In genomic region chr2:232573821-232574435, GRCh38 we compare ENCODE assay signal across 20 cellular contexts. TPM values are rescaled to one million over a fixed set of nuclear protein-coding genes. Genes with fewer than 3 reads are reported as not detected.
DNase-seq lines count a peak whose midpoint lies in the region; ATAC-seq and TF ChIP-seq lines count a peak whose summit lies in the region.
"Had no signal": no experiment of that assay in that cellular context is flagged by ENCODE, and none has a peak within 500 bp of the region (broad histone marks: within the 10 kb centered on the region; RNA-seq: fewer than 3 reads in every experiment).

No MANE protein-coding gene starts in this region.

- no peaks in the 10 kb centered on the region for H3K27me3 ChIP-seq in skeletal muscle tissue (ENCODE audit: control insufficient read depth in 3 of 3, insufficient read depth in 3 of 3, low read length in 3 of 3)
- H3K27me3 ChIP-seq: pancreas had no signal

- H3K9ac ChIP-seq in skeletal muscle tissue (ENCODE audit: low read depth in 1 of 3, low read length in 3 of 3), result peak overlapping the region; percentile 42 to 75 (median 42)

- H3K27ac Mint-ChIP-seq in Calu3 (ENCODE audit: unreplicated experiment), result peak overlapping the region; percentile 38
- H3K27ac Mint-ChIP-seq: activated CD4-positive, alpha-beta T cell treated with anti-CD3 and anti-CD28 coated beads for 36 hours had no signal

- intact Hi-C loops in Calu3 (cut with micrococcal nuclease; ENCODE audit: unreplicated experiment), result no loop called here
- intact Hi-C loops in mucosa of descending colon (cut with DNase I, micrococcal nuclease), result no loop called here

- H3K4me3 ChIP-seq in mucosa of descending colon, result no peak overlapping the region
- peak overlapping the region; percentile 22 to 48 (median 22) for H3K4me3 ChIP-seq in skeletal muscle tissue (ENCODE audit: low read length in 3 of 3)
- H3K4me3 ChIP-seq: A549, lower lobe of right lung, pancreas had no signal

- no peak for DNase-seq in Calu3
- peak in 1 of 3 donors; percentile 55 for DNase-seq in mucosa of descending colon
- no peak for DNase-seq in stimulated activated CD4-positive, alpha-beta T cell treated with anti-CD3 and anti-CD28 coated beads, Interleukin-15, amount 100 ng/mL, for 24 hours
- DNase-seq in NCI-H748 treated with DMSO at 0.1 percent for 48 hours (lab: John Stamatoyannopoulos, UW), result no peak
- no peak for DNase-seq in DMS79 treated with DMSO at 0.1 percent for 48 hours (lab: John Stamatoyannopoulos, UW)
- DNase-seq: activated CD4-positive, alpha-beta T cell treated with anti-CD3 and anti-CD28 coated beads for 36 hours; activated naive CD4-positive, alpha-beta T cell treated with anti-CD3 and anti-CD28 coated beads, Interleukin-2, amount 50 U/mL, for 16 hours; activated T-cell treated with anti-CD3 and anti-CD28 coated beads, Interleukin-2, amount 50 U/mL, for 48 hours; Caco-2; lower lobe of right lung; NCI-H1436; NCI-H2171; NCI-H69; pancreas; stimulated activated CD4-positive, alpha-beta T cell treated with anti-CD3 and anti-CD28 coated beads, Interleukin-4, amount 100 ng/mL, for 24 hours had no signal

- H3K9me3 ChIP-seq in mucosa of descending colon (no peaks in the 10 kb centered on the region), skeletal muscle tissue (ENCODE audit: control insufficient read depth in 3 of 3, low read length in 3 of 3) (no peaks in the 10 kb centered on the region)
- H3K9me3 ChIP-seq: A549, Caco-2, lower lobe of right lung, pancreas had no signal

- peaks cover 6% of the 10 kb centered on the region for H3K4me1 ChIP-seq in mucosa of descending colon (ENCODE audit: low read depth)
- peaks cover 37 to 75% (median 52%) of the 10 kb centered on the region in 3 donors for H3K4me1 ChIP-seq in skeletal muscle tissue (ENCODE audit: control insufficient read depth in 3 of 3, insufficient read depth in 3 of 3, low read length in 3 of 3)
- H3K4me1 ChIP-seq: A549, lower lobe of right lung had no signal

- peak overlapping the region; percentile 49 for H3K27ac ChIP-seq in cingulate gyrus (ENCODE audit: low read depth, low read length)
- H3K27ac ChIP-seq in skeletal muscle tissue (ENCODE audit: low read depth, low read length), result peak overlapping the region; percentile 81
- H3K27ac ChIP-seq: A549, lower lobe of right lung had no signal

- H3K4me3 Mint-ChIP-seq in Calu3 (ENCODE audit: low read depth, unreplicated experiment), result peak overlapping the region; percentile 33
- H3K4me3 Mint-ChIP-seq: activated CD4-positive, alpha-beta T cell treated with anti-CD3 and anti-CD28 coated beads for 36 hours had no signal

- H3K36me3 Mint-ChIP-seq in Calu3 (ENCODE audit: insufficient read depth, unreplicated experiment), result peaks cover 29% of the 10 kb centered on the region

- peaks cover 6% of the 10 kb centered on the region for H3K36me3 ChIP-seq in mucosa of descending colon (ENCODE audit: low read depth)
- peaks cover 13 to 29% (median 19%) of the 10 kb centered on the region in 3 donors for H3K36me3 ChIP-seq in skeletal muscle tissue (ENCODE audit: control insufficient read depth in 3 of 3, insufficient read depth in 3 of 3, low read length in 3 of 3)

- ATAC-seq in mucosa of descending colon (peak; percentile 83), GM21576 (IDR thresholded peaks at IDR 0.05; ENCODE audit: unreplicated experiment) (no peak)
- ATAC-seq: A549; activated CD4-positive, alpha-beta T cell treated with anti-CD3 and anti-CD28 coated beads for 36 hours; lower lobe of right lung had no signal

- TF ChIP-seq CTCF in Calu3 (IDR thresholded peaks at IDR 0.05; ENCODE audit: unreplicated experiment), result no peak
- TF ChIP-seq CTCF in mucosa of descending colon (IDR thresholded peaks at IDR 0.05), result no peak

- no TSS peak for BruUV-seq in Calu3 (replicated peaks; lab: Mats Ljungman, UMichigan)

- no peaks in the 10 kb centered on the region for H3K27me3 Mint-ChIP-seq in Calu3 (ENCODE audit: unreplicated experiment)
- H3K27me3 Mint-ChIP-seq: activated CD4-positive, alpha-beta T cell treated with anti-CD3 and anti-CD28 coated beads for 36 hours had no signal

- peaks cover 54% of the 10 kb centered on the region for H3K4me1 Mint-ChIP-seq in Calu3 (ENCODE audit: low read depth, unreplicated experiment)
- H3K4me1 Mint-ChIP-seq: activated CD4-positive, alpha-beta T cell treated with anti-CD3 and anti-CD28 coated beads for 36 hours had no signal

- CTCF ChIA-PET in Calu3 (lab: Charles Lee), result no interaction called here

- H3K9me3 Mint-ChIP-seq in Calu3 (ENCODE audit: low read depth, unreplicated experiment), result no peaks in the 10 kb centered on the region

RNA-seq across cellular contexts. Expression of gene EIF4E2, which starts 23.4 kb away (rescaled TPM):
- total RNA-seq in Calu3 (2022) (67.4 and 76.6 TPM in 2 replicates), mucosa of descending colon (100 to 1,000 TPM in 1 of 3 donors, 10 to 100 TPM in 2; 62.7 to 116 (median 90.9) TPM), skeletal muscle tissue (204 TPM)

RNA-seq across cellular contexts. Expression of gene TIGD1, which starts 23.6 kb away (rescaled TPM):
- 14.9 and 15.5 TPM in 2 replicates for total RNA-seq in Calu3 (2022)
- 1 to 10 TPM; 4.1 to 5.6 (median 5.4) TPM for total RNA-seq in mucosa of descending colon
- 3.7 TPM for total RNA-seq in skeletal muscle tissue

RNA-seq across cellular contexts. Expression of gene CHRNG, which starts 34.4 kb away (rescaled TPM):
- total RNA-seq in Calu3 (2022) (not detected in 2 replicates), mucosa of descending colon (not detected), skeletal muscle tissue (35.5 TPM)
- total RNA-seq: activated CD4-positive, alpha-beta T cell treated with anti-CD3 and anti-CD28 coated beads for 36 hours; activated CD8-positive, alpha-beta memory T cell treated with anti-CD3 and anti-CD28 coated beads for 36 hours; Caco-2; lower lobe of right lung; pancreas had no signal

RNA-seq across cellular contexts. Expression of gene CHRND, which starts 48.0 kb away (rescaled TPM):
- total RNA-seq in Calu3 (2022) (not detected in 2 replicates), mucosa of descending colon (not detected), skeletal muscle tissue (32.9 TPM)
- total RNA-seq: activated CD4-positive, alpha-beta T cell treated with anti-CD3 and anti-CD28 coated beads for 36 hours; activated CD8-positive, alpha-beta memory T cell treated with anti-CD3 and anti-CD28 coated beads for 36 hours; Caco-2; lower lobe of right lung had no signal

RNA-seq across cellular contexts. Expression of gene PRSS56, which starts 53.7 kb away (rescaled TPM):
- total RNA-seq in Calu3 (2022), result not detected in 2 replicates
- total RNA-seq in mucosa of descending colon, result not detected
- total RNA-seq in skeletal muscle tissue, result 1.0 TPM
- total RNA-seq: activated CD4-positive, alpha-beta T cell treated with anti-CD3 and anti-CD28 coated beads for 36 hours; activated CD8-positive, alpha-beta memory T cell treated with anti-CD3 and anti-CD28 coated beads for 36 hours; Caco-2; lower lobe of right lung; pancreas had no signal

Comparison
In these comparisons a context has a peak if more than half of its experiments do, and no peak if none do; other contexts are left out.
1. RNA of gene CHRNG, which starts 34.4 kb away (total RNA-seq): 35.5 TPM in skeletal muscle tissue (single experiment); not detected in Calu3 and not detected in mucosa of descending colon; every median in the first group is over 10 times any median in the second.